Comparison of ENCODE assay signal across 24 cellular contexts in the genomic region with DNA sequence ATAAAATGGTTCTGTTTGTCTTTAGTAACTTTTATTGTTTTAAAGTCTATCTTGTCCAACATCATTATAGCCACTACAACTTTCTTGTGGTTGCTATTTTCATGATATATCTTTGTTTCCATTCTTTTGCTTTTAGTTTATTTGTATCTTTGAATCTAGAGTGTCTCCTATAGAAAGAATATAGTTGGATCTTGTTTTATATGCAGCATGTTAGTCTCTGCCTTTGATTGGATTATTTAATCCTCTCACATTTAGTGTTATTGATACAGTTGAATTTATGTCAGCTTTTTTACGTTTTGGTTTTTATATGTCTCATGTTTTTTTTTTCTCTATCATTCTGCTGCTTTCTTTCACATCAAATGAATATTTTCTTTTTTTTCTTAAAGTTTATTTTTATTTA.
A peak's percentile ranks its signal among the peaks of the same experiment; 100 is the strongest.
DNase-seq lines count a peak whose midpoint lies in the region; ATAC-seq, FAIRE-seq and TF ChIP-seq lines count a peak whose summit lies in the region.
"Had no signal": no experiment of that assay in that cellular context is flagged by ENCODE, and none has a peak within 500 bp of the region (broad histone marks: within the 10 kb centered on the region; RNA-seq: fewer than 3 reads in every experiment).

No MANE protein-coding gene starts in this region.

- no peak for TF ChIP-seq EP300 in K562 (IDR thresholded peaks at IDR 0.05; ENCODE audit: low read length)

- no peaks in the 10 kb centered on the region for H3K79me1 ChIP-seq in H9 (ENCODE audit: insufficient read depth, low read depth, low read length, poor library complexity, severe bottlenecking)

- H4K91ac ChIP-seq in H9 (ENCODE audit: insufficient read length, low read depth, low read length), result no peak overlapping the region

- H3K36me3 Mint-ChIP-seq in H9 (ENCODE audit: insufficient read depth in 1 of 3, low read depth in 3 of 3), result peaks cover 10 to 16% (median 11%) of the 10 kb centered on the region in 3 experiments; a peak in 5 of 7 replicates
- H3K36me3 Mint-ChIP-seq: CD14-positive monocyte; CD4-positive, CD25-positive, alpha-beta regulatory T cell had no signal

- no peaks in the 10 kb centered on the region; the same call in 1 of the 2 replicates for H3K27me3 Mint-ChIP-seq in H9 (ENCODE audit: low read depth)
- H3K27me3 Mint-ChIP-seq: CD4-positive, alpha-beta memory T cell had no signal

- WGBS in K562 (ENCODE audit: insufficient coverage, low coverage, missing lambda C conversion rate), result 0% methylated on average over 1 of the region's 1 CpG
- no CpG with 5 or more reads among the region's 1 CpG for WGBS in H9 (ENCODE audit: extremely low coverage, insufficient read length, low lambda C conversion rate)

- H3K36me3 ChIP-seq in K562 (ENCODE audit: control insufficient read depth, insufficient read depth, low read length) (no peaks in the 10 kb centered on the region), kidney (ENCODE audit: control insufficient read depth in 1 of 2, insufficient read depth in 2 of 2, low read length in 2 of 2) (no peaks in the 10 kb centered on the region)
- H3K36me3 ChIP-seq: BE2C, BLaER1 had no signal

- no peak overlapping the region for H2AFZ ChIP-seq in K562 (ENCODE audit: low read depth, low read length)
- no peak overlapping the region for H2AFZ ChIP-seq in H9 (ENCODE audit: low read length)

- in situ Hi-C loops in K562 (cut with MboI), result no loop called here

- H3K27ac ChIP-seq in K562 (ENCODE audit: extremely low read depth, low read depth, low read length) (no peak overlapping the region), kidney (ENCODE audit: low read depth in 2 of 2, low read length in 2 of 2) (no peak overlapping the region), H9 (ENCODE audit: insufficient read length, low read depth, low read length) (no peak overlapping the region)
- H3K27ac ChIP-seq: BLaER1 had no signal

- DNase-seq in K562 (ENCODE audit: extremely low read depth in 1 of 4, low spot score in 3 of 4) (no peak), kidney (no peak), SHP77 treated with DMSO at 0.1 percent for 48 hours (lab: John Stamatoyannopoulos, UW) (no peak), activated gamma-delta T cell (lab: John Stamatoyannopoulos, UW) (no peak), H9 (no peak)
- DNase-seq: 8988T; ACHN; BE2C; C1 segment of cervical spinal cord; CD4-positive, alpha-beta memory T cell; CD4-positive, CD25-positive, alpha-beta regulatory T cell; CD8-positive, alpha-beta memory T cell; COR-L47; DMS 273 treated with DMSO at 0.1 percent for 48 hours; DMS153; DMS53; DMS79; DND-41; EL; GDM1 had no signal

- no peak overlapping the region for H3K18ac ChIP-seq in H9 (ENCODE audit: insufficient read length, low read depth, low read length)

- H3K9me3 Mint-ChIP-seq in H9, result peaks cover 79 to 80% of the 10 kb centered on the region in 2 experiments

- intact Hi-C loops in K562 (cut with micrococcal nuclease) (no loop called here), kidney (cut with DNase I) (no loop called here)

- H2BK12ac ChIP-seq in H9 (ENCODE audit: insufficient read length, low read depth, low read length), result no peak overlapping the region

- H3K23me2 ChIP-seq in H9 (ENCODE audit: insufficient read length, low read depth, low read length, poor library complexity, severe bottlenecking), result no peaks in the 10 kb centered on the region

- no peak overlapping the region for H2BK5ac ChIP-seq in H9 (ENCODE audit: insufficient read length, low read length)

- POLR2A ChIA-PET in K562 (lab: Yijun Ruan, JAX), result no interaction called here

- no peaks in the 10 kb centered on the region for H3K9me1 ChIP-seq in K562 (ENCODE audit: control insufficient read depth, insufficient read depth, low read length)

- H3K4me3 ChIP-seq in K562 (no peak overlapping the region), kidney (ENCODE audit: low read length in 2 of 2) (no peak overlapping the region)
- H3K4me3 ChIP-seq: BLaER1, GM12878 had no signal

- H3K4me2 ChIP-seq in K562 (ENCODE audit: insufficient read depth, low read length) (no peak overlapping the region), H9 (ENCODE audit: insufficient read depth, insufficient read length, low read length) (no peak overlapping the region)
- H3K4me2 ChIP-seq: BLaER1 had no signal

- TF ChIP-seq CTCF in K562 (IDR thresholded peaks at IDR 0.05 in 2 of 3, conservative IDR thresholded peaks at IDR 0.05 in 1 of 3; ENCODE audit: insufficient read depth in 2 of 3, low read depth in 1 of 3, low read length in 3 of 3), result no peak
- no peak for TF ChIP-seq CTCF in kidney (IDR thresholded peaks at IDR 0.05; ENCODE audit: borderline replicate concordance, extremely low read depth, insufficient read depth)
- no peak for TF ChIP-seq CTCF in H9 (conservative IDR thresholded peaks at IDR 0.05)

- H3K79me2 ChIP-seq in K562 (ENCODE audit: control insufficient read depth, insufficient read depth, low read length), result no peaks in the 10 kb centered on the region
- no peaks in the 10 kb centered on the region for H3K79me2 ChIP-seq in H9 (ENCODE audit: insufficient read depth, low read length)

- H3K4me1 Mint-ChIP-seq in H9, result no peaks in the 10 kb centered on the region
- H3K4me1 Mint-ChIP-seq: CD14-positive monocyte had no signal

- no peak overlapping the region for H3T11ph ChIP-seq in H9 (ENCODE audit: low read length)

- H3K23ac ChIP-seq in H9 (ENCODE audit: insufficient read length, low read depth, low read length), result no peak overlapping the region

- H3K4me1 ChIP-seq in K562 (replicated peaks in 1 of 2; ENCODE audit: control insufficient read depth in 2 of 2, insufficient read depth in 2 of 2, low read length in 2 of 2) (no peaks in the 10 kb centered on the region), kidney (ENCODE audit: control insufficient read depth in 1 of 2, insufficient read depth in 1 of 2, low read depth in 1 of 2, low read length in 2 of 2) (no peaks in the 10 kb centered on the region), H9 (ENCODE audit: insufficient read depth, low read length) (no peaks in the 10 kb centered on the region)
- H3K4me1 ChIP-seq: BE2C, BLaER1 had no signal

- H4K8ac ChIP-seq in H9 (replicated peaks; ENCODE audit: insufficient read length, low read depth, low read length), result no peak overlapping the region

- no peak overlapping the region for H2BK15ac ChIP-seq in H9 (ENCODE audit: low read depth, low read length)

- H3K9me3 ChIP-seq in K562 (replicated peaks; ENCODE audit: control insufficient read depth, insufficient read depth, low read depth, low read length) (no peaks in the 10 kb centered on the region; the same call in none of the 2 replicates), kidney (ENCODE audit: control insufficient read depth in 1 of 2, low read length in 2 of 2) (no peaks in the 10 kb centered on the region), H9 (ENCODE audit: control insufficient read depth, low read depth, low read length) (peaks cover 17% of the 10 kb centered on the region)
- H3K9me3 ChIP-seq: BE2C had no signal

- FAIRE-seq in K562 (lab: Jason Lieb, UNC) (no peak), kidney (lab: Jason Lieb, UNC) (peak; percentile 94)
- FAIRE-seq: A204.1, GM12878 had no signal

- no peak overlapping the region for H4K5ac ChIP-seq in H9 (ENCODE audit: insufficient read length, low read depth, low read length)

- no peak overlapping the region for H3K56ac ChIP-seq in H9 (ENCODE audit: insufficient read length, low read depth, low read length)

- no peak overlapping the region for H2BK20ac ChIP-seq in H9 (ENCODE audit: low read depth, low read length, poor library complexity, severe bottlenecking)

- H3K27ac Mint-ChIP-seq in H9, result no peak overlapping the region
- H3K27ac Mint-ChIP-seq: CD14-positive monocyte; CD4-positive, alpha-beta memory T cell; CD4-positive, CD25-positive, alpha-beta regulatory T cell; CD8-positive, alpha-beta memory T cell had no signal

- no peaks in the 10 kb centered on the region for H3K27me3 ChIP-seq in K562 (ENCODE audit: control insufficient read depth in 2 of 2, insufficient read depth in 2 of 2, low read length in 2 of 2)
- H3K27me3 ChIP-seq in H9 (ENCODE audit: insufficient read depth, low read length), result no peaks in the 10 kb centered on the region
- H3K27me3 ChIP-seq: BE2C had no signal

- BruUV-seq in K562 (replicated peaks; lab: Mats Ljungman, UMichigan), result no TSS peak

- H3K9ac ChIP-seq in K562 (ENCODE audit: insufficient read depth in 1 of 2, low read depth in 2 of 2, low read length in 2 of 2) (no peak overlapping the region), kidney (ENCODE audit: low read length in 2 of 2) (no peak overlapping the region), H9 (ENCODE audit: extremely low read depth, insufficient read length, low read length) (no peak overlapping the region)
- H3K9ac ChIP-seq: BLaER1 had no signal

- no peak for ATAC-seq in K562
- ATAC-seq: GM12878 had no signal

- no peak overlapping the region for H3K4ac ChIP-seq in H9 (ENCODE audit: low read depth, low read length)

- H3K4me3 Mint-ChIP-seq in H9, result no peak overlapping the region
- H3K4me3 Mint-ChIP-seq: CD14-positive monocyte; CD4-positive, alpha-beta memory T cell; CD4-positive, CD25-positive, alpha-beta regulatory T cell; CD8-positive, alpha-beta memory T cell had no signal

- H2AK5ac ChIP-seq in H9 (ENCODE audit: insufficient read length, low read length), result no peak overlapping the region

- H2BK120ac ChIP-seq in H9 (ENCODE audit: low read depth, low read length, poor library complexity, severe bottlenecking), result no peak overlapping the region

- CTCF ChIA-PET in K562 (lab: Yijun Ruan, JAX; ENCODE audit: low intra/inter-chr PET ratio), result no interaction called here

- TF ChIP-seq RAD21 in K562 (CRISPR knock-in tag; conservative IDR thresholded peaks at IDR 0.05 in 1 of 2, IDR thresholded peaks at IDR 0.05 in 1 of 2), result no peak

- no peaks in the 10 kb centered on the region for H4K20me1 ChIP-seq in K562 (replicated peaks; ENCODE audit: control insufficient read depth, insufficient read depth, low read length)
- H4K20me1 ChIP-seq in H9 (ENCODE audit: control insufficient read depth, insufficient read depth, insufficient read length), result no peaks in the 10 kb centered on the region
- H4K20me1 ChIP-seq: BLaER1 had no signal

- H3K14ac ChIP-seq in H9 (ENCODE audit: insufficient read depth, low read length), result no peak overlapping the region

- TF ChIP-seq POLR2A in K562 (conservative IDR thresholded peaks at IDR 0.05), result no peak

TF ChIP-seq in K562, 482 proteins besides CTCF, POLR2A, EP300 and RAD21:
- TF ChIP-seq MYNN (IDR thresholded peaks at IDR 0.05), result no peak
- TF ChIP-seq MYNN (CRISPR knock-in tag; IDR thresholded peaks at IDR 0.05), result no peak
- peak; percentile 93 for TF ChIP-seq ZNF507 (tag; conservative IDR thresholded peaks at IDR 0.05)
